In genomic region chr4:121238461-121238860, GRCh38 we compare ENCODE assay signal across 33 cellular contexts.
"Had no signal": no experiment of that assay in that cellular context is flagged by ENCODE, and none has a peak within 500 bp of the region (broad histone marks: within the 10 kb centered on the region; RNA-seq: fewer than 3 reads in every experiment).

No MANE protein-coding gene starts in this region.

- H3K4me3 Mint-ChIP-seq: activated CD4-positive, alpha-beta memory T cell treated with anti-CD3 and anti-CD28 coated beads, Interleukin-2, amount 10 ng/mL, durations not matched to agents 7 days and 5 days; activated CD4-positive, alpha-beta T cell treated with anti-CD3 and anti-CD28 coated beads, Interleukin-2, amount 10 ng/mL, durations not matched to agents 7 days and 5 days; activated naive CD4-positive, alpha-beta T cell treated with anti-CD3 and anti-CD28 coated beads for 36 hours; activated naive CD4-positive, alpha-beta T cell treated with anti-CD3 and anti-CD28 coated beads, Interleukin-2, amount 50 U/mL, for 24 hours; activated naive CD8-positive, alpha-beta T cell treated with anti-CD3 and anti-CD28 coated beads for 36 hours; activated naive CD8-positive, alpha-beta T cell treated with anti-CD3 and anti-CD28 coated beads, Interleukin-2, amount 50 U/mL, for 24 hours; activated T-cell treated with anti-CD3 and anti-CD28 coated beads, Interleukin-2, amount 50 U/mL, for 24 hours; activated T-cell treated with anti-CD3 and anti-CD28 coated beads, Interleukin-2, amount 50 U/mL, for 72 hours; T-cell; T-helper 1 cell treated with Interleukin-12 subunit alpha and Interleukin-12 subunit beta and Interleukin-4 antibody, amounts not matched to agents 30 μg/mL and 1 μg/mL, for 36 hours; WTC11 had no signal

- ATAC-seq: activated naive CD8-positive, alpha-beta T cell treated with anti-CD3 and anti-CD28 coated beads, Interleukin-2, amount 50 U/mL, for 24 hours; activated T-cell treated with anti-CD3 and anti-CD28 coated beads, Interleukin-2, amount 50 U/mL, for 72 hours; body of pancreas; gastroesophageal sphincter; T-cell; WTC11 had no signal

- H3K36me3 Mint-ChIP-seq: activated naive CD4-positive, alpha-beta T cell treated with anti-CD3 and anti-CD28 coated beads, Interleukin-2, amount 50 U/mL, for 24 hours; activated naive CD8-positive, alpha-beta T cell treated with anti-CD3 and anti-CD28 coated beads for 36 hours; T-cell had no signal

- H3K4me1 ChIP-seq: adrenal gland, body of pancreas, colonic mucosa, esophagus squamous epithelium, gastroesophageal sphincter had no signal

- H3K27me3 Mint-ChIP-seq: activated CD4-positive, alpha-beta memory T cell treated with anti-CD3 and anti-CD28 coated beads, Interleukin-2, amount 10 ng/mL, durations not matched to agents 7 days and 5 days; activated CD4-positive, alpha-beta T cell treated with anti-CD3 and anti-CD28 coated beads, Interleukin-2, amount 10 ng/mL, durations not matched to agents 7 days and 5 days; activated naive CD4-positive, alpha-beta T cell treated with anti-CD3 and anti-CD28 coated beads, Interleukin-2, amount 50 U/mL, for 24 hours; activated naive CD8-positive, alpha-beta T cell treated with anti-CD3 and anti-CD28 coated beads for 36 hours; activated naive CD8-positive, alpha-beta T cell treated with anti-CD3 and anti-CD28 coated beads, Interleukin-2, amount 50 U/mL, for 24 hours; activated T-cell treated with anti-CD3 and anti-CD28 coated beads, Interleukin-2, amount 50 U/mL, for 24 hours; T-cell had no signal

- H3K27ac Mint-ChIP-seq: activated CD4-positive, alpha-beta memory T cell treated with anti-CD3 and anti-CD28 coated beads, Interleukin-2, amount 10 ng/mL, durations not matched to agents 7 days and 5 days; activated CD4-positive, alpha-beta T cell treated with anti-CD3 and anti-CD28 coated beads, Interleukin-2, amount 10 ng/mL, durations not matched to agents 7 days and 5 days; activated naive CD4-positive, alpha-beta T cell treated with anti-CD3 and anti-CD28 coated beads for 36 hours; activated naive CD4-positive, alpha-beta T cell treated with anti-CD3 and anti-CD28 coated beads, Interleukin-2, amount 50 U/mL, for 24 hours; activated naive CD8-positive, alpha-beta T cell treated with anti-CD3 and anti-CD28 coated beads for 36 hours; activated naive CD8-positive, alpha-beta T cell treated with anti-CD3 and anti-CD28 coated beads, Interleukin-2, amount 50 U/mL, for 24 hours; activated T-cell treated with anti-CD3 and anti-CD28 coated beads, Interleukin-2, amount 50 U/mL, for 24 hours; activated T-cell treated with anti-CD3 and anti-CD28 coated beads, Interleukin-2, amount 50 U/mL, for 72 hours; T-cell; T-helper 1 cell treated with Interleukin-12 subunit alpha and Interleukin-12 subunit beta and Interleukin-4 antibody, amounts not matched to agents 30 μg/mL and 1 μg/mL, for 36 hours; WTC11 had no signal

- H3K36me3 ChIP-seq: adrenal gland, colonic mucosa, esophagus squamous epithelium, gastroesophageal sphincter had no signal

- H3K27me3 ChIP-seq: adrenal gland, body of pancreas, colonic mucosa, esophagus squamous epithelium, gastroesophageal sphincter had no signal

- H3K9me3 Mint-ChIP-seq: activated naive CD4-positive, alpha-beta T cell treated with anti-CD3 and anti-CD28 coated beads for 36 hours; activated naive CD4-positive, alpha-beta T cell treated with anti-CD3 and anti-CD28 coated beads, Interleukin-2, amount 50 U/mL, for 24 hours; activated naive CD8-positive, alpha-beta T cell treated with anti-CD3 and anti-CD28 coated beads for 36 hours; activated naive CD8-positive, alpha-beta T cell treated with anti-CD3 and anti-CD28 coated beads, Interleukin-2, amount 50 U/mL, for 24 hours; activated T-cell treated with anti-CD3 and anti-CD28 coated beads, Interleukin-2, amount 50 U/mL, for 24 hours; activated T-cell treated with anti-CD3 and anti-CD28 coated beads, Interleukin-2, amount 50 U/mL, for 72 hours; T-cell had no signal

- H3K4me3 ChIP-seq: adrenal gland, body of pancreas, colonic mucosa, esophagus squamous epithelium, gastroesophageal sphincter had no signal

- FAIRE-seq: endometrium, endothelial cell of umbilical vein, TTC549 had no signal

- DNase-seq: activated CD4-positive, alpha-beta memory T cell treated with anti-CD3 and anti-CD28 coated beads, Interleukin-2, amount 10 ng/mL, durations not matched to agents 7 days and 5 days; activated CD4-positive, alpha-beta T cell treated with anti-CD3 and anti-CD28 coated beads for 1 hour; activated CD4-positive, alpha-beta T cell treated with anti-CD3 and anti-CD28 coated beads for 4 hours; activated CD4-positive, alpha-beta T cell treated with anti-CD3 and anti-CD28 coated beads, Interleukin-2, amount 10 ng/mL, durations not matched to agents 7 days and 5 days; activated CD4-positive, alpha-beta T cell treated with anti-CD3 and anti-CD28 coated beads, Interleukin-2, amount 50 U/mL, for 4 hours; activated CD8-positive, alpha-beta memory T cell treated with anti-CD3 and anti-CD28 coated beads, Interleukin-2, amount 50 U/mL, for 48 hours; activated naive CD4-positive, alpha-beta T cell treated with anti-CD3 and anti-CD28 coated beads for 36 hours; activated naive CD8-positive, alpha-beta T cell treated with anti-CD3 and anti-CD28 coated beads for 36 hours; activated naive CD8-positive, alpha-beta T cell treated with anti-CD3 and anti-CD28 coated beads, Interleukin-2, amount 50 U/mL, for 24 hours; activated T-cell treated with anti-CD3 and anti-CD28 coated beads for 4 hours; activated T-cell treated with anti-CD3 and anti-CD28 coated beads, Interleukin-2, amount 50 U/mL, for 24 hours; activated T-cell treated with anti-CD3 and anti-CD28 coated beads, Interleukin-2, amount 50 U/mL, for 72 hours; adrenal gland; amygdala; aorta; body of pancreas; caudate nucleus; colonic mucosa; effector CD8-positive, alpha-beta T cell; esophagus squamous epithelium; foreskin melanocyte; SW 1271; T-cell; T-helper 9 cell had no signal

- H3K27ac ChIP-seq: adrenal gland, body of pancreas, colonic mucosa, epithelial cell of prostate, esophagus squamous epithelium, gastroesophageal sphincter, VCaP had no signal

- H3K9me3 ChIP-seq: adrenal gland, body of pancreas, colonic mucosa, esophagus squamous epithelium, gastroesophageal sphincter had no signal
